Comparison of ENCODE assay signal across 8 cellular contexts in the genomic region with DNA sequence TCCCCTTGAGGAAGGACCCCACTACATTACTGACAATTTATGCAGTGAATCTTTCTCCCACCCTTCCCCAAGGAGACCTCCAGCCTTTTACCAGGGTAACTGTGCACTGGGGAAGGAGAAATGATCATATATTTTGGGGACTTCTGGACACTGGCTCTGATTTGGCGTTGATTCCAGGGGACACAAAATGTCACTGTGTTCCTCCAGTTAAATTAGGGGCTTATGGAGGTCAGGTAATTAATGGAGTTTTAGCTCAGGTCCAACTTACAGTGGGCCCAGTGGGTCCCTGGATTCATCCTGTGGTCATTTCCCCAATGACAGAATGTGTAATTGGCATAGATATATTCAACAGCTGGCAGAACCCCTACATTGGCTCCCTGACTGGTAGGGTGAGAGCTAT. TPM values are rescaled to one million over a fixed set of nuclear protein-coding genes. Genes with fewer than 3 reads are reported as not detected.
"Had no signal": no experiment of that assay in that cellular context is flagged by ENCODE, and none has a peak within 500 bp of the region (broad histone marks: within the 10 kb centered on the region; RNA-seq: fewer than 3 reads in every experiment).

No MANE protein-coding gene starts in this region.

RNA-seq across cellular contexts. Expression of gene CCL4L2, which starts 8.7 kb away (rescaled TPM):
- total RNA-seq: subcutaneous adipose tissue had no signal

RNA-seq across cellular contexts. Expression of gene CCL3L1, which starts 23.0 kb away (rescaled TPM):
- total RNA-seq: suprapubic skin, testis, thyroid gland, tibial nerve, ureter, vagina had no signal

RNA-seq across cellular contexts. Expression of gene TBC1D3I, which starts 44.8 kb away (rescaled TPM):
- total RNA-seq: subcutaneous adipose tissue, urinary bladder had no signal
- polyA plus RNA-seq: urinary bladder had no signal
